ENCODE assay signal across 9 cellular contexts in the genomic region with DNA sequence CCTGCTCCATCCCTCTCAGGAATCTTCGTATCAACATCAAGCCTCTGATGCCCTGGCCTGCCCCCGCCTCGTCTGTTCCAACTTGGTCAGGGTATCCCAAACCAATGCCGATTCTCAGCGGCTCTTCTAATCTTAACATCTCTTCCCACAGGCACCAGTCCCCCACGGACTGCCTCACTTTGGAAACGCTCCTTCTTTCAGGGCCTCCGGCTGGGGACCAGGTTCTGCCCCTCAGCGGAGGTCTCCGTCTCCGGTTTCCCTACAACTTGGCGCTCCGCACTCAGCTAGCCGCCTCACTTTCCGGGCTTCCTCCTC. TPM values are rescaled to one million over a fixed set of nuclear protein-coding genes. Genes with fewer than 3 reads are reported as not detected.
A peak's percentile ranks its signal among the peaks of the same experiment; 100 is the strongest.
DNase-seq lines count a peak whose midpoint lies in the region; ATAC-seq and TF ChIP-seq lines count a peak whose summit lies in the region.
"Had no signal": no experiment of that assay in that cellular context is flagged by ENCODE, and none has a peak within 500 bp of the region (broad histone marks: within the 10 kb centered on the region; RNA-seq: fewer than 3 reads in every experiment).

No MANE protein-coding gene starts in this region.

- TF ChIP-seq CTCF in endothelial cell (IDR thresholded peaks at IDR 0.05; ENCODE audit: unreplicated experiment) (no peak), ovary (IDR thresholded peaks at IDR 0.05) (no peak)

- H3K27ac ChIP-seq in ovary: peak overlapping the region in 1 of 2 donors; percentile 23

- H3K27me3 ChIP-seq in MG63 (no peaks in the 10 kb centered on the region), ovary (no peaks in the 10 kb centered on the region)

- H3K9me3 ChIP-seq in MG63 (no peaks in the 10 kb centered on the region), ovary (no peaks in the 10 kb centered on the region)

- no peaks in the 10 kb centered on the region for H3K9me3 Mint-ChIP-seq in endothelial cell (ENCODE audit: unreplicated experiment)

- intact Hi-C loops in ovary (cut with DNase I): no loop called here

- no peak for TF ChIP-seq POLR2A in ovary (IDR thresholded peaks at IDR 0.05)

- peaks cover 27% of the 10 kb centered on the region for H3K36me3 Mint-ChIP-seq in endothelial cell (ENCODE audit: low read depth, unreplicated experiment)

- DNase-seq in MG63 (no peak), endothelial cell (ENCODE audit: low spot score) (no peak), ovary (no peak), NOMO-1 (lab: John Stamatoyannopoulos, UW; ENCODE audit: unreplicated experiment in 2 of 2) (no peak)
- no peak for DNase-seq in activated CD4-positive, CD25-positive, alpha-beta regulatory T cell (lab: John Stamatoyannopoulos, UW)

- H3K27ac Mint-ChIP-seq in endothelial cell (ENCODE audit: unreplicated experiment): no peak overlapping the region

- H3K27me3 Mint-ChIP-seq in endothelial cell (ENCODE audit: unreplicated experiment): peaks cover 6% of the 10 kb centered on the region

- peak overlapping the region; percentile 97 for H3K4me3 Mint-ChIP-seq in endothelial cell (ENCODE audit: unreplicated experiment)

- H3K4me3 ChIP-seq in MG63 (peak overlapping the region; percentile 74), ovary (peak overlapping the region; percentile 71)

- peaks cover 5% of the 10 kb centered on the region for H3K4me1 ChIP-seq in ovary (ENCODE audit: insufficient read depth)

- no peak for TF ChIP-seq EP300 in ovary (IDR thresholded peaks at IDR 0.05)

- peak; percentile 7 for ATAC-seq in GM19023 (IDR thresholded peaks at IDR 0.05; ENCODE audit: unreplicated experiment)
- ATAC-seq in HG03565 (IDR thresholded peaks at IDR 0.05; ENCODE audit: unreplicated experiment): no peak
- no peak for ATAC-seq in GM18861 (IDR thresholded peaks at IDR 0.05; ENCODE audit: unreplicated experiment)

- H3K36me3 ChIP-seq in MG63 (peaks cover 16% of the 10 kb centered on the region), ovary (no peaks in the 10 kb centered on the region)

- peaks cover 19% of the 10 kb centered on the region for H3K4me1 Mint-ChIP-seq in endothelial cell (ENCODE audit: unreplicated experiment)

- WGBS in ovary, 3 donors: 1% methylated on average over 15 of the region's 15 CpGs

RNA-seq across cellular contexts. Expression of a gene that starts 0.5 kb away (rescaled TPM):
- total RNA-seq in MG63 (2014; rRNA removed; shearing (Covaris generic); ENCODE audit: low replicate concordance): 48.4 and 75.0 TPM in 2 replicates
- total RNA-seq in endothelial cell (ENCODE audit: unreplicated experiment) (39.6 TPM), ovary (10 to 100 TPM; 20.5 to 40.3 (median 31.0) TPM)
- 10 to 100 TPM; 13.6 to 19.9 TPM for polyA plus RNA-seq in ovary

RNA-seq across cellular contexts. Expression of a gene that starts 5.8 kb away (rescaled TPM):
- total RNA-seq in MG63 (2014; rRNA removed; shearing (Covaris generic); ENCODE audit: low replicate concordance): 15.4 and 26.5 TPM in 2 replicates
- total RNA-seq in endothelial cell (ENCODE audit: unreplicated experiment) (55.4 TPM), ovary (10 to 100 TPM; 19.3 to 36.2 (median 28.5) TPM)
- 10 to 100 TPM in 1 of 2 donors, 1 to 10 TPM in 1; 8.4 to 18.8 TPM for polyA plus RNA-seq in ovary

RNA-seq across cellular contexts. Expression of a gene that starts 16.2 kb away (rescaled TPM):
- not detected in 2 replicates for total RNA-seq in MG63 (2014; rRNA removed; shearing (Covaris generic); ENCODE audit: low replicate concordance)
- total RNA-seq in endothelial cell (ENCODE audit: unreplicated experiment) (not detected), ovary (1 to 10 TPM in 3 of 7 donors, not detected in 4; 1.0 to 1.3 (median 1.1) TPM)
- polyA plus RNA-seq in ovary: under 1 TPM in 1 of 2 donors, not detected in 1; 0.36 TPM

RNA-seq across cellular contexts. Expression of a gene that starts 22.0 kb away (rescaled TPM):
- total RNA-seq in MG63 (2014; rRNA removed; shearing (Covaris generic); ENCODE audit: low replicate concordance): 12.0 and 14.2 TPM in 2 replicates
- total RNA-seq in endothelial cell (ENCODE audit: unreplicated experiment) (5.4 TPM), ovary (100 to 1,000 TPM in 4 of 7 donors, 10 to 100 TPM in 3; 30.2 to 203 (median 101) TPM)
- 10 to 100 TPM; 43.5 to 56.1 TPM for polyA plus RNA-seq in ovary

RNA-seq across cellular contexts. Expression of a gene that starts 39.5 kb away (rescaled TPM):
- total RNA-seq in MG63 (2014; rRNA removed; shearing (Covaris generic); ENCODE audit: low replicate concordance): not detected in 2 replicates
- not detected for total RNA-seq in endothelial cell (ENCODE audit: unreplicated experiment)
- not detected for total RNA-seq in ovary
- polyA plus RNA-seq in ovary: not detected
- total RNA-seq: T-helper 2 cell treated with Interferon-gamma antibody and Interleukin-4, amounts not matched to agents 100 ng/mL and 5 ng/mL, for 36 hours had no signal
